22 cellular contexts compared by ENCODE assay signal in the genomic region with DNA sequence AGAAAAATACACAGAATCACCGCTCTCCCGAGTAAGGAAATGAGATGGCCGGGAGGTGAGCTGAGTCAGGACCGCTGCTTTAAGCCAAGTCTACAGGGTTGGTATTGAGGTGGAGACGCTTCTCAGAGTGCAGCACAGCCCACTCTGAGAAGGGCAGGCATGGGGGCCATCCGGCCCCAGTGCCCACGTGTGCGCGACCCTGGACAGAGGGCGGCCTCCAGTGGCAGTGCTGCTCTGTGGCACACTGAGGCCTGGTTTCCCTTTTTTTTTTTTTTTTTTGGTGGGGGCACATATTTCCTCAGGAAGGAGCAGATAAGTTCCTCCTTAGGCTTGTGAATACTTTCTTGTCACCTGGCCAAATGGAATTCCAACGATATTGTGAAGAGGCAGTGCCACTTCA.
"Had no signal": no experiment of that assay in that cellular context is flagged by ENCODE, and none has a peak within 500 bp of the region (broad histone marks: within the 10 kb centered on the region; RNA-seq: fewer than 3 reads in every experiment).

No MANE protein-coding gene starts in this region.

- H3K27ac Mint-ChIP-seq: activated naive CD4-positive, alpha-beta T cell treated with anti-CD3 and anti-CD28 coated beads, Interleukin-2, amount 50 U/mL, for 24 hours; progenitor cell of endocrine pancreas; stimulated activated memory B cell treated with anti-CD40 and anti-IgM and Interleukin-4, amounts not matched to agents 10 μg/mL and 1 μg/mL and 100 μg/mL, for 72 hours had no signal

- H3K27ac ChIP-seq: adrenal gland, breast epithelium, lower lobe of right lung, sigmoid colon, testis, WERI-Rb-1 had no signal

- H3K9me3 Mint-ChIP-seq: activated naive CD4-positive, alpha-beta T cell treated with anti-CD3 and anti-CD28 coated beads, Interleukin-2, amount 50 U/mL, for 24 hours; neural crest cell; stimulated activated memory B cell treated with anti-CD40 and anti-IgM and Interleukin-4, amounts not matched to agents 10 μg/mL and 1 μg/mL and 100 μg/mL, for 72 hours had no signal

- H3K4me1 ChIP-seq: adrenal gland, breast epithelium, lower lobe of right lung, testis had no signal

- H3K36me3 ChIP-seq: adrenal gland, breast epithelium, lower lobe of right lung, sigmoid colon, WERI-Rb-1 had no signal

- H3K27me3 Mint-ChIP-seq: activated naive CD4-positive, alpha-beta T cell treated with anti-CD3 and anti-CD28 coated beads, Interleukin-2, amount 50 U/mL, for 24 hours; stimulated activated memory B cell treated with anti-CD40 and anti-IgM and Interleukin-4, amounts not matched to agents 10 μg/mL and 1 μg/mL and 100 μg/mL, for 72 hours had no signal

- ATAC-seq: mucosa of descending colon; stimulated activated memory B cell treated with anti-CD40 and anti-IgM and Interleukin-4, amounts not matched to agents 10 μg/mL and 1 μg/mL and 100 μg/mL, for 72 hours had no signal

- H3K4me1 Mint-ChIP-seq: activated naive CD4-positive, alpha-beta T cell treated with anti-CD3 and anti-CD28 coated beads, Interleukin-2, amount 50 U/mL, for 24 hours; stimulated activated memory B cell treated with anti-CD40 and anti-IgM and Interleukin-4, amounts not matched to agents 10 μg/mL and 1 μg/mL and 100 μg/mL, for 72 hours had no signal

- H3K4me2 ChIP-seq: smooth muscle cell had no signal

- H3K4me3 Mint-ChIP-seq: activated naive CD4-positive, alpha-beta T cell treated with anti-CD3 and anti-CD28 coated beads, Interleukin-2, amount 50 U/mL, for 24 hours; neural crest cell; stimulated activated memory B cell treated with anti-CD40 and anti-IgM and Interleukin-4, amounts not matched to agents 10 μg/mL and 1 μg/mL and 100 μg/mL, for 72 hours had no signal

- H3K27me3 ChIP-seq: adrenal gland, breast epithelium, sigmoid colon, testis had no signal

- H3K9me3 ChIP-seq: adrenal gland, breast epithelium, lower lobe of right lung, mucosa of descending colon, sigmoid colon, testis had no signal

- DNase-seq: activated CD4-positive, alpha-beta T cell treated with anti-CD3 and anti-CD28 coated beads for 1 hour; activated CD4-positive, alpha-beta T cell treated with anti-CD3 and anti-CD28 coated beads, Interleukin-2, amount 50 U/mL, for 1 hour; activated gamma-delta T cell treated with Interleukin-2 at 50 U/mL for 16 hours; activated T-cell treated with anti-CD3 and anti-CD28 coated beads, Interleukin-2, amount 50 U/mL, for 1 hour; adrenal gland; cortex of kidney; foreskin fibroblast; kidney; lower lobe of right lung; mesendoderm; mucosa of descending colon; retina; sigmoid colon; stimulated activated CD4-positive, alpha-beta T cell treated with anti-CD3 and anti-CD28 coated beads, Interleukin-15, amount 100 ng/mL, for 24 hours; testis; WERI-Rb-1 had no signal

- H3K4me3 ChIP-seq: adrenal gland, breast epithelium, lower lobe of right lung, mucosa of descending colon, sigmoid colon, smooth muscle cell, testis had no signal
